In genomic region chr1:151458936-151459330, GRCh38 we compare ENCODE assay signal across 8 cellular contexts. TPM values are rescaled to one million over a fixed set of nuclear protein-coding genes. Genes with fewer than 3 reads are reported as not detected.
DNase-seq lines count a peak whose midpoint lies in the region; ATAC-seq and TF ChIP-seq lines count a peak whose summit lies in the region.

No MANE protein-coding gene starts in this region.

- POLR2A ChIA-PET in BJ (lab: Charles Lee): interaction anchor here (0.7 kb wide), 1 partner anchor 82 kb away, joined by 4 read pairs; no protein-coding TSS in a partner anchor

- H3K4me3 ChIP-seq in BJ (ENCODE audit: low read depth, low read length): peak overlapping the region; percentile 76
- peak overlapping the region; percentile 79 for H3K4me3 ChIP-seq in SK-N-MC
- H3K4me3 ChIP-seq in heart right ventricle: peak overlapping the region; percentile 54 to 80 (median 72)
- H3K4me3 ChIP-seq in prostate gland: peak overlapping the region; percentile 70 to 91

- peak overlapping the region; percentile 84 for H3K4me3 Mint-ChIP-seq in activated naive CD8-positive, alpha-beta T cell treated with anti-CD3 and anti-CD28 coated beads for 36 hours

- CTCF ChIA-PET in BJ (lab: Yijun Ruan, JAX): interaction anchor here (1.0 kb wide), 1 partner anchor 77 kb away, joined by 3 read pairs; no protein-coding TSS in a partner anchor

- peak overlapping the region; percentile 88 for H3K27ac Mint-ChIP-seq in activated naive CD8-positive, alpha-beta T cell treated with anti-CD3 and anti-CD28 coated beads for 36 hours

- H3K36me3 Mint-ChIP-seq in activated naive CD8-positive, alpha-beta T cell treated with anti-CD3 and anti-CD28 coated beads for 36 hours: peaks cover 5% of the 10 kb centered on the region

- ATAC-seq in GM19324 (IDR thresholded peaks at IDR 0.05; ENCODE audit: low FRiP score, unreplicated experiment): peak; percentile 27
- ATAC-seq in heart right ventricle: peak; percentile 60 to 85 (median 79)
- no peak for ATAC-seq in GM18517 (IDR thresholded peaks at IDR 0.05; ENCODE audit: unreplicated experiment)

- H3K27ac ChIP-seq in SK-N-MC: peak overlapping the region; percentile 94
- peak overlapping the region; percentile 91 to 99 (median 96) for H3K27ac ChIP-seq in heart right ventricle
- peak overlapping the region; percentile 95 to 99 for H3K27ac ChIP-seq in prostate gland

- H3K4me1 ChIP-seq in heart right ventricle (peaks cover 9 to 45% (median 34%) of the 10 kb centered on the region in 9 donors), prostate gland (replicated peaks) (peaks cover 4% of the 10 kb centered on the region)

- H3K9me3 ChIP-seq in SK-N-MC (ENCODE audit: low read depth, low read length) (no peaks in the 10 kb centered on the region), heart right ventricle (no peaks in the 10 kb centered on the region), prostate gland (no peaks in the 10 kb centered on the region)

- 1 to 2% methylated on average over 28 to 45 of the region's 47 CpGs for WGBS in heart right ventricle, 2 donors
- 1% methylated on average over 32 of the region's 47 CpGs for WGBS in prostate gland

- H3K27me3 Mint-ChIP-seq in activated naive CD8-positive, alpha-beta T cell treated with anti-CD3 and anti-CD28 coated beads for 36 hours: peaks cover 21% of the 10 kb centered on the region

- H3K27me3 ChIP-seq in BJ (ENCODE audit: control insufficient read depth, insufficient read depth, low read length) (peaks cover under 1% of the 10 kb centered on the region; the same call in 1 of the 2 replicates), heart right ventricle (peaks cover 0 to 6% (median 0%) of the 10 kb centered on the region in 7 donors), prostate gland (replicated peaks; ENCODE audit: insufficient read depth) (no peaks in the 10 kb centered on the region)

- H3K36me3 ChIP-seq in BJ (ENCODE audit: control insufficient read depth, insufficient read depth, low read length): no peaks in the 10 kb centered on the region; the same call in 1 of the 2 replicates
- peaks cover 10% of the 10 kb centered on the region for H3K36me3 ChIP-seq in SK-N-MC (ENCODE audit: insufficient read depth, low read length)
- H3K36me3 ChIP-seq in heart right ventricle: peaks cover 0 to 8% (median 0%) of the 10 kb centered on the region in 9 donors
- no peaks in the 10 kb centered on the region for H3K36me3 ChIP-seq in prostate gland

- TF ChIP-seq CTCF in BJ (IDR thresholded peaks at IDR 0.05; ENCODE audit: insufficient read depth, low read depth, low read length) (no peak), heart right ventricle (IDR thresholded peaks at IDR 0.05) (no peak), prostate gland (IDR thresholded peaks at IDR 0.05) (no peak)

- DNase-seq in BJ (ENCODE audit: low read depth): no peak
- peak; percentile 59 for DNase-seq in HuH-7 (ENCODE audit: low spot score)
- DNase-seq in SK-N-MC (ENCODE audit: low read depth, low spot score): no peak
- peak; percentile 60 for DNase-seq in activated naive CD8-positive, alpha-beta T cell treated with anti-CD3 and anti-CD28 coated beads for 36 hours
- peak; percentile 66 to 77 for DNase-seq in heart right ventricle
- DNase-seq in prostate gland (ENCODE audit: low spot score): peak; percentile 40

- TF ChIP-seq POLR2A in prostate gland (IDR thresholded peaks at IDR 0.05): no peak

- intact Hi-C loops in heart right ventricle (cut with DNase I): loop anchor here in 5 of 10 donors (1.0 to 10.0 kb wide), 3 partner anchors 14 to 376 kb away; partner anchors contain the start of genes C2CD4D (in 1 of the 5) and RORC (in 1 of the 5)
- intact Hi-C loops in prostate gland (cut with DNase I): loop anchor here (2.0 kb wide), 1 partner anchor 14 kb away; no protein-coding TSS in a partner anchor

- peak overlapping the region; percentile 90 for H3K9ac ChIP-seq in SK-N-MC (ENCODE audit: insufficient read length)

- H3K4me1 Mint-ChIP-seq in activated naive CD8-positive, alpha-beta T cell treated with anti-CD3 and anti-CD28 coated beads for 36 hours: peaks cover 25% of the 10 kb centered on the region

- no peaks in the 10 kb centered on the region for H3K9me3 Mint-ChIP-seq in activated naive CD8-positive, alpha-beta T cell treated with anti-CD3 and anti-CD28 coated beads for 36 hours

RNA-seq across cellular contexts. Expression of gene POGZ, which starts 0.4 kb away (rescaled TPM):
- 37.1 and 39.8 TPM in 2 replicates for polyA plus RNA-seq in BJ (2011; rRNA removed)
- 55.2 and 62.7 TPM in 2 replicates for polyA minus RNA-seq in BJ (2011; rRNA and poly(A)+ RNA removed)
- total RNA-seq in activated naive CD8-positive, alpha-beta T cell treated with anti-CD3 and anti-CD28 coated beads for 36 hours: 10 to 100 TPM; 52.1 to 63.1 TPM
- total RNA-seq in heart right ventricle: 10 to 100 TPM; 36.7 to 58.6 (median 48.9) TPM
- 10 to 100 TPM in 1 of 2 donors, 1 to 10 TPM in 1; 8.2 to 34.7 TPM for polyA plus RNA-seq in heart right ventricle
- 100 to 1,000 TPM in 1 of 2 donors, 10 to 100 TPM in 1; 34.5 to 126 TPM for total RNA-seq in prostate gland

RNA-seq across cellular contexts. Expression of gene CGN, which starts 52.3 kb away (rescaled TPM):
- polyA plus RNA-seq in BJ (2011; rRNA removed) (0.05 TPM in 1 of 2 replicates, not detected in the other), heart right ventricle (under 1 TPM; 0.07 to 0.15 TPM)
- polyA minus RNA-seq in BJ (2011; rRNA and poly(A)+ RNA removed): not detected in 2 replicates
- 1 to 10 TPM; 1.3 to 2.0 TPM for total RNA-seq in activated naive CD8-positive, alpha-beta T cell treated with anti-CD3 and anti-CD28 coated beads for 36 hours
- total RNA-seq in heart right ventricle (under 1 TPM in 7 of 10 donors, not detected in 3; 0.13 to 0.73 (median 0.28) TPM), prostate gland (10 to 100 TPM; 23.2 to 37.5 TPM)

RNA-seq across cellular contexts. Expression of gene PSMB4, which starts 59.6 kb away (rescaled TPM):
- polyA plus RNA-seq in BJ (2011; rRNA removed): 467 and 468 TPM in 2 replicates
- 229 and 368 TPM in 2 replicates for polyA minus RNA-seq in BJ (2011; rRNA and poly(A)+ RNA removed)
- 100 to 1,000 TPM; 413 to 425 TPM for total RNA-seq in activated naive CD8-positive, alpha-beta T cell treated with anti-CD3 and anti-CD28 coated beads for 36 hours
- 100 to 1,000 TPM; 169 to 241 (median 203) TPM for total RNA-seq in heart right ventricle
- polyA plus RNA-seq in heart right ventricle: 100 to 1,000 TPM; 343 to 441 TPM
- total RNA-seq in prostate gland: 100 to 1,000 TPM; 229 to 275 TPM

Comparison
In these comparisons a context has a peak if more than half of its experiments do, and no peak if none do; other contexts are left out.
1. DNase-seq: peak in HuH-7 (single experiment), activated naive CD8-positive, alpha-beta T cell treated with anti-CD3 and anti-CD28 coated beads for 36 hours (single experiment), heart right ventricle (2 of 2) and prostate gland (single experiment); none in BJ (single experiment) and SK-N-MC (single experiment).
2. RNA of gene CGN, which starts 52.3 kb away (total RNA-seq): 23.2 to 37.5 TPM in prostate gland; 1.3 to 2.0 TPM in activated naive CD8-positive, alpha-beta T cell treated with anti-CD3 and anti-CD28 coated beads for 36 hours and 0.13 to 0.73 TPM in heart right ventricle; every median in the first group is over 4 times any median in the second.
3. Peak in every context shown above with its lines, with median percentiles within 50 percentile points of each other: H3K4me3 ChIP-seq and H3K27ac ChIP-seq.